Comparison of ENCODE assay signal across 11 cellular contexts in genomic region chr15:31554261-31554660, GRCh38.
A peak's percentile ranks its signal among the peaks of the same experiment; 100 is the strongest.
DNase-seq lines count a peak whose midpoint lies in the region; ATAC-seq and TF ChIP-seq lines count a peak whose summit lies in the region.
"Had no signal": no experiment of that assay in that cellular context is flagged by ENCODE, and none has a peak within 500 bp of the region (broad histone marks: within the 10 kb centered on the region; RNA-seq: fewer than 3 reads in every experiment).

No MANE protein-coding gene starts in this region.

- TF ChIP-seq CTCF in natural killer cell (IDR thresholded peaks at IDR 0.05) = no peak

- peaks cover 8 to 18% of the 10 kb centered on the region in 2 donors for H3K4me1 Mint-ChIP-seq in natural killer cell
- H3K4me1 Mint-ChIP-seq in natural killer cell treated with Interleukin-12 subunit alpha and Interleukin-12 subunit beta and Interleukin-15 and Interleukin-18, amount 100 ng/mL, for 72 hours (ENCODE audit: low read depth in 2 of 2) = peaks cover 9 to 11% of the 10 kb centered on the region in 2 donors

- DNase-seq in natural killer cell = no peak
- no peak for DNase-seq in natural killer cell treated with Interleukin-12 subunit alpha and Interleukin-12 subunit beta and Interleukin-15 and Interleukin-18, amount 100 ng/mL, for 72 hours (ENCODE audit: low spot score)
- peak; percentile 58 for DNase-seq in cerebellar cortex (ENCODE audit: low spot score)
- DNase-seq in hypothalamus (lab: John Stamatoyannopoulos, UW) = peak in 27 of 51 donors; percentile 10 to 70 (median 28)
- DNase-seq in aorta = peak; percentile 81 to 85
- no peak for DNase-seq in activated naive CD4-positive, alpha-beta T cell (lab: John Stamatoyannopoulos, UW)
- no peak for DNase-seq in stimulated activated CD4-positive, alpha-beta T cell treated with anti-CD3 and anti-CD28 coated beads, Interleukin-4, amount 100 ng/mL, for 24 hours
- DNase-seq in left colon = no peak
- DNase-seq: NCI-H526, T-helper 1 cell had no signal

- H3K9me3 ChIP-seq in aorta (ENCODE audit: control insufficient read depth, low read length) = no peaks in the 10 kb centered on the region
- H3K9me3 ChIP-seq: BLaER1 treated with 17β-estradiol and CSF1 and Interleukin-3, amounts not matched to agents 10 nM and 100 nM had no signal

- no peaks in the 10 kb centered on the region for H3K27me3 ChIP-seq in aorta (ENCODE audit: control insufficient read depth in 1 of 2, insufficient read depth in 2 of 2, low read length in 1 of 2)
- H3K27me3 ChIP-seq: BLaER1 treated with 17β-estradiol and CSF1 and Interleukin-3, amounts not matched to agents 10 nM and 100 nM had no signal

- H3K4me3 ChIP-seq in aorta (ENCODE audit: low read length in 2 of 2) = no peak overlapping the region
- H3K4me3 ChIP-seq: BLaER1 treated with 17β-estradiol and CSF1 and Interleukin-3, amounts not matched to agents 10 nM and 100 nM had no signal

- H3K27ac ChIP-seq in aorta (ENCODE audit: low read depth in 1 of 2, low read length in 2 of 2) = no peak overlapping the region
- H3K27ac ChIP-seq: BLaER1 treated with 17β-estradiol and CSF1 and Interleukin-3, amounts not matched to agents 10 nM and 100 nM had no signal

- ATAC-seq in natural killer cell (no peak), aorta (ENCODE audit: low FRiP score) (peak; percentile 71), left colon (no peak)
- ATAC-seq in natural killer cell treated with Interleukin-12 subunit alpha and Interleukin-12 subunit beta and Interleukin-15 and Interleukin-18, amount 100 ng/mL, for 72 hours = no peak

- peaks cover 3 to 5% of the 10 kb centered on the region in 2 donors for H3K27me3 Mint-ChIP-seq in natural killer cell (ENCODE audit: low read depth in 2 of 2)
- H3K27me3 Mint-ChIP-seq in natural killer cell treated with Interleukin-12 subunit alpha and Interleukin-12 subunit beta and Interleukin-15 and Interleukin-18, amount 100 ng/mL, for 72 hours = peaks cover 5 to 6% of the 10 kb centered on the region in 2 donors

- peak overlapping the region in 1 of 2 donors; percentile 25 for H3K27ac Mint-ChIP-seq in natural killer cell
- peak overlapping the region in 1 of 2 donors; percentile 20 for H3K27ac Mint-ChIP-seq in natural killer cell treated with Interleukin-12 subunit alpha and Interleukin-12 subunit beta and Interleukin-15 and Interleukin-18, amount 100 ng/mL, for 72 hours

- WGBS in aorta, 2 donors = 8 to 15% methylated on average over 8 of the region's 8 CpGs

- H3K9me3 Mint-ChIP-seq in natural killer cell = no peaks in the 10 kb centered on the region
- no peaks in the 10 kb centered on the region for H3K9me3 Mint-ChIP-seq in natural killer cell treated with Interleukin-12 subunit alpha and Interleukin-12 subunit beta and Interleukin-15 and Interleukin-18, amount 100 ng/mL, for 72 hours

- H3K36me3 ChIP-seq in aorta (ENCODE audit: control insufficient read depth in 1 of 2, insufficient read depth in 2 of 2, low read length in 1 of 2) = no peaks in the 10 kb centered on the region
- H3K36me3 ChIP-seq: BLaER1 treated with 17β-estradiol and CSF1 and Interleukin-3, amounts not matched to agents 10 nM and 100 nM had no signal

- H3K4me3 Mint-ChIP-seq in natural killer cell = peak overlapping the region; percentile 28
- no peak overlapping the region for H3K4me3 Mint-ChIP-seq in natural killer cell treated with Interleukin-12 subunit alpha and Interleukin-12 subunit beta and Interleukin-15 and Interleukin-18, amount 100 ng/mL, for 72 hours

- no peaks in the 10 kb centered on the region for H3K4me1 ChIP-seq in aorta (ENCODE audit: control insufficient read depth in 1 of 2, insufficient read depth in 2 of 2, low read length in 2 of 2)

- intact Hi-C loops in natural killer cell (cut with micrococcal nuclease) = no loop called here
- intact Hi-C loops in aorta (cut with DNase I) = no loop called here
- intact Hi-C loops in left colon (cut with DNase I, micrococcal nuclease) = no loop called here

- no peaks in the 10 kb centered on the region for H3K36me3 Mint-ChIP-seq in natural killer cell
- no peaks in the 10 kb centered on the region for H3K36me3 Mint-ChIP-seq in natural killer cell treated with Interleukin-12 subunit alpha and Interleukin-12 subunit beta and Interleukin-15 and Interleukin-18, amount 100 ng/mL, for 72 hours

Comparison
In these comparisons a context has a peak if more than half of its experiments do, and no peak if none do; other contexts are left out.
1. DNase-seq: peak in cerebellar cortex (single experiment), hypothalamus (27 of 51) and aorta (2 of 2); none in natural killer cell (single experiment), natural killer cell treated with Interleukin-12 subunit alpha and Interleukin-12 subunit beta and Interleukin-15 and Interleukin-18, amount 100 ng/mL, for 72 hours (single experiment), activated naive CD4-positive, alpha-beta T cell (0 of 4), stimulated activated CD4-positive, alpha-beta T cell treated with anti-CD3 and anti-CD28 coated beads, Interleukin-4, amount 100 ng/mL, for 24 hours (single experiment) and left colon (0 of 2).